Comparison of ENCODE assay signal across 15 cellular contexts in genomic region chr12:8181271-8181670, GRCh38. TPM values are rescaled to one million over a fixed set of nuclear protein-coding genes. Genes with fewer than 3 reads are reported as not detected.
DNase-seq lines count a peak whose midpoint lies in the region; ATAC-seq and TF ChIP-seq lines count a peak whose summit lies in the region.
"Not testable (repeated sequence)": the region's sequence is repeated elsewhere in the genome, so short reads cannot be mapped to it uniquely, and the experiment has no call there.
"Had no signal": no experiment of that assay in that cellular context is flagged by ENCODE, and none has a peak within 500 bp of the region (broad histone marks: within the 10 kb centered on the region; RNA-seq: fewer than 3 reads in every experiment).

No MANE protein-coding gene starts in this region.

- H3K4me2 ChIP-seq in osteoblast (ENCODE audit: insufficient read depth, low read length), result peak overlapping the region; percentile 63

- H3K27ac Mint-ChIP-seq in CD8-positive, alpha-beta T cell; activated CD4-positive, alpha-beta T cell treated with anti-CD3 and anti-CD28 coated beads, Interleukin-2, amount 10 ng/mL, durations not matched to agents 24 days and 14 days; activated naive CD4-positive, alpha-beta T cell treated with anti-CD3 and anti-CD28 coated beads for 36 hours: not testable (repeated sequence)
- H3K27ac Mint-ChIP-seq in IgD-negative memory B cell (peak overlapping the region in 1 of 3 donors; percentile 18), chondrocyte (ENCODE audit: unreplicated experiment) (peak overlapping the region; percentile 27), immature natural killer cell (peak overlapping the region in 4 of 6 donors; percentile 43 to 84 (median 76))

- intact Hi-C loops in CD8-positive, alpha-beta T cell (cut with DNase I, micrococcal nuclease), result loop anchor here (2.0 to 10.0 kb wide), 2 partner anchors 54 to 62 kb away; no protein-coding TSS in a partner anchor
- intact Hi-C loops in activated CD4-positive, alpha-beta T cell treated with anti-CD3 and anti-CD28 coated beads, Interleukin-2, amount 10 ng/mL, durations not matched to agents 24 days and 14 days (cut with micrococcal nuclease), result not testable (repeated sequence)
- intact Hi-C loops in activated naive CD4-positive, alpha-beta T cell treated with anti-CD3 and anti-CD28 coated beads for 36 hours (cut with micrococcal nuclease), result loop anchor here (2.0 to 10.0 kb wide), 2 partner anchors 56 to 146 kb away; partner anchors contain the start of gene FOXJ2
- intact Hi-C loops in tibial artery (cut with DNase I; ENCODE audit: low total_unique reads), result loop anchor here (5.0 kb wide), 1 partner anchor 74 kb away; no protein-coding TSS in a partner anchor

- H3K79me2 ChIP-seq in osteoblast (ENCODE audit: insufficient read depth, low read length), result not testable (repeated sequence)

- peak overlapping the region; percentile 68 for H3K4me3 Mint-ChIP-seq in CD8-positive, alpha-beta T cell
- H3K4me3 Mint-ChIP-seq in IgD-negative memory B cell (peak overlapping the region; percentile 0 to 90 (median 70)), chondrocyte (ENCODE audit: unreplicated experiment) (peak overlapping the region; percentile 73), immature natural killer cell (peak overlapping the region; percentile 64 to 81 (median 78))
- H3K4me3 Mint-ChIP-seq in activated CD4-positive, alpha-beta T cell treated with anti-CD3 and anti-CD28 coated beads, Interleukin-2, amount 10 ng/mL, durations not matched to agents 24 days and 14 days, result peak overlapping the region; percentile 81
- H3K4me3 Mint-ChIP-seq in activated naive CD4-positive, alpha-beta T cell treated with anti-CD3 and anti-CD28 coated beads for 36 hours, result peak overlapping the region; percentile 79

- not testable (repeated sequence) for TF ChIP-seq CTCF in CD8-positive, alpha-beta T cell (IDR thresholded peaks at IDR 0.05); chondrocyte (IDR thresholded peaks at IDR 0.05); osteoblast (IDR thresholded peaks at IDR 0.05; ENCODE audit: extremely low read depth, low read depth, low read length); tibial artery (IDR thresholded peaks at IDR 0.05)

- H2AFZ ChIP-seq in osteoblast (ENCODE audit: low read length), result not testable (repeated sequence)

- not testable (repeated sequence) for H3K4me3 ChIP-seq in CD8-positive, alpha-beta T cell (ENCODE audit: low read depth, low read length); osteoblast (ENCODE audit: insufficient read depth, low read length)
- H3K4me3 ChIP-seq in tibial artery, result peak overlapping the region; percentile 60 to 68

- not testable (repeated sequence) for H3K27ac ChIP-seq in CD8-positive, alpha-beta T cell (ENCODE audit: low read depth, low read length); osteoblast (ENCODE audit: low read depth, low read length)
- peak overlapping the region; percentile 83 to 90 for H3K27ac ChIP-seq in tibial artery

- not testable (repeated sequence) for H3K9me3 Mint-ChIP-seq in CD8-positive, alpha-beta T cell; IgD-negative memory B cell; activated CD4-positive, alpha-beta T cell treated with anti-CD3 and anti-CD28 coated beads, Interleukin-2, amount 10 ng/mL, durations not matched to agents 24 days and 14 days; activated naive CD4-positive, alpha-beta T cell treated with anti-CD3 and anti-CD28 coated beads for 36 hours; chondrocyte (ENCODE audit: low read depth); immature natural killer cell

- H3K27me3 Mint-ChIP-seq in CD8-positive, alpha-beta T cell (ENCODE audit: low read depth); IgD-negative memory B cell; activated CD4-positive, alpha-beta T cell treated with anti-CD3 and anti-CD28 coated beads, Interleukin-2, amount 10 ng/mL, durations not matched to agents 24 days and 14 days; activated naive CD4-positive, alpha-beta T cell treated with anti-CD3 and anti-CD28 coated beads for 36 hours (ENCODE audit: low read depth); chondrocyte (ENCODE audit: low read depth); immature natural killer cell (ENCODE audit: low read depth in 3 of 3): not testable (repeated sequence)

- DNase-seq in CD8-positive, alpha-beta T cell; activated CD4-positive, alpha-beta T cell treated with anti-CD3 and anti-CD28 coated beads, Interleukin-2, amount 10 ng/mL, durations not matched to agents 24 days and 14 days; chondrocyte (ENCODE audit: low spot score); immature natural killer cell; osteoblast (ENCODE audit: insufficient read length, low spot score, missing footprints); tibial artery: not testable (repeated sequence)
- peak; percentile 12 for DNase-seq in activated naive CD4-positive, alpha-beta T cell treated with anti-CD3 and anti-CD28 coated beads for 36 hours

- H3K36me3 Mint-ChIP-seq in CD8-positive, alpha-beta T cell; IgD-negative memory B cell; activated CD4-positive, alpha-beta T cell treated with anti-CD3 and anti-CD28 coated beads, Interleukin-2, amount 10 ng/mL, durations not matched to agents 24 days and 14 days (ENCODE audit: low read depth); activated naive CD4-positive, alpha-beta T cell treated with anti-CD3 and anti-CD28 coated beads for 36 hours (ENCODE audit: low read depth); chondrocyte (ENCODE audit: low read depth); immature natural killer cell: not testable (repeated sequence)

- CTCF ChIA-PET in CD8-positive, alpha-beta T cell (lab: Charles Lee), result not testable (repeated sequence)
- CTCF ChIA-PET in activated naive CD4-positive, alpha-beta T cell treated with anti-CD3 and anti-CD28 coated beads for 36 hours (lab: Charles Lee), result interaction anchor here (0.6 to 1.3 kb wide), 2 partner anchors 72 to 209 kb away, joined by 4 to 5 read pairs; no protein-coding TSS in a partner anchor

- H3K27me3 ChIP-seq in CD8-positive, alpha-beta T cell (ENCODE audit: insufficient read depth, low read length); osteoblast (ENCODE audit: insufficient read depth, low read length); tibial artery: not testable (repeated sequence)

- peaks cover 13% of the 10 kb centered on the region for H3K4me1 Mint-ChIP-seq in CD8-positive, alpha-beta T cell (ENCODE audit: low read depth)
- H3K4me1 Mint-ChIP-seq in IgD-negative memory B cell, result not testable (repeated sequence)
- H3K4me1 Mint-ChIP-seq in activated CD4-positive, alpha-beta T cell treated with anti-CD3 and anti-CD28 coated beads, Interleukin-2, amount 10 ng/mL, durations not matched to agents 24 days and 14 days, result peaks cover 12% of the 10 kb centered on the region
- peaks cover 15% of the 10 kb centered on the region for H3K4me1 Mint-ChIP-seq in activated naive CD4-positive, alpha-beta T cell treated with anti-CD3 and anti-CD28 coated beads for 36 hours (ENCODE audit: low read depth)
- peaks cover 16% of the 10 kb centered on the region for H3K4me1 Mint-ChIP-seq in chondrocyte (ENCODE audit: low read depth)
- peaks cover 12 to 13% of the 10 kb centered on the region in 2 donors for H3K4me1 Mint-ChIP-seq in immature natural killer cell

- not testable (repeated sequence) for H4K20me1 ChIP-seq in osteoblast (ENCODE audit: insufficient read depth, low read length)

- H3K36me3 ChIP-seq in CD8-positive, alpha-beta T cell (ENCODE audit: insufficient read depth, low read length); osteoblast (ENCODE audit: insufficient read depth, low read length); tibial artery: not testable (repeated sequence)

- POLR2A ChIA-PET in CD8-positive, alpha-beta T cell (lab: Charles Lee), result not testable (repeated sequence)

- not testable (repeated sequence) for H3K4me1 ChIP-seq in CD8-positive, alpha-beta T cell (ENCODE audit: insufficient read depth, low read length); osteoblast (ENCODE audit: insufficient read depth, low read length)
- peaks cover 0 to 13% (median 7%) of the 10 kb centered on the region in 4 donors for H3K4me1 ChIP-seq in tibial artery

- not testable (repeated sequence) for H3K9me3 ChIP-seq in CD8-positive, alpha-beta T cell (ENCODE audit: low read length); osteoblast (ENCODE audit: low read depth, low read length); tibial artery

- ATAC-seq in CD8-positive, alpha-beta T cell, result not testable (repeated sequence)

RNA-seq across cellular contexts. Expression of gene ZNF705A, which starts 24.5 kb away (rescaled TPM):
- total RNA-seq in CD8-positive, alpha-beta T cell, result not detected
- polyA plus RNA-seq in IgD-negative memory B cell (not detected), immature natural killer cell (not detected)
- not detected in 2 replicates for total RNA-seq in activated CD4-positive, alpha-beta T cell treated with anti-CD3 and anti-CD28 coated beads, Interleukin-2, amount 10 ng/mL, durations not matched to agents 24 days and 14 days
- total RNA-seq in activated naive CD4-positive, alpha-beta T cell treated with anti-CD3 and anti-CD28 coated beads for 36 hours, result not detected
- total RNA-seq in chondrocyte (not detected in 3 replicates), osteoblast (not detected in 2 replicates)
- total RNA-seq: adrenal gland, glomerular endothelial cell, GM12878, kidney epithelial cell, mucosa of gallbladder had no signal
- polyA plus RNA-seq: adrenal gland, spleen had no signal

RNA-seq across cellular contexts. Expression of gene FAM90A1, which starts 46.1 kb away (rescaled TPM):
- total RNA-seq in CD8-positive, alpha-beta T cell, result under 1 TPM in 1 of 2 experiments, not detected in 1; 0.17 TPM
- not detected for polyA plus RNA-seq in IgD-negative memory B cell
- total RNA-seq in activated CD4-positive, alpha-beta T cell treated with anti-CD3 and anti-CD28 coated beads, Interleukin-2, amount 10 ng/mL, durations not matched to agents 24 days and 14 days, result 0.14 and 0.31 TPM in 2 replicates
- under 1 TPM; 0.21 to 0.30 TPM for total RNA-seq in activated naive CD4-positive, alpha-beta T cell treated with anti-CD3 and anti-CD28 coated beads for 36 hours
- not detected in 3 replicates for total RNA-seq in chondrocyte
- under 1 TPM in 1 of 3 donors, not detected in 2; 0.09 TPM for polyA plus RNA-seq in immature natural killer cell
- not detected in 2 replicates for total RNA-seq in osteoblast
- total RNA-seq: omental fat pad had no signal

RNA-seq across cellular contexts. Expression of gene CLEC4A, which starts 57.9 kb away (rescaled TPM):
- under 1 TPM; 0.75 to 0.81 TPM for total RNA-seq in CD8-positive, alpha-beta T cell
- polyA plus RNA-seq in IgD-negative memory B cell (6.9 TPM), immature natural killer cell (10 to 100 TPM in 2 of 3 donors, 1 to 10 TPM in 1; 1.6 to 15.4 (median 10.5) TPM)
- 0.97 and 1.5 TPM in 2 replicates for total RNA-seq in activated CD4-positive, alpha-beta T cell treated with anti-CD3 and anti-CD28 coated beads, Interleukin-2, amount 10 ng/mL, durations not matched to agents 24 days and 14 days
- total RNA-seq in activated naive CD4-positive, alpha-beta T cell treated with anti-CD3 and anti-CD28 coated beads for 36 hours, result 1 to 10 TPM; 1.2 TPM
- total RNA-seq in chondrocyte (0.65 to 1.1 TPM (median 0.99 TPM) in 3 replicates), osteoblast (0.29 and 0.72 TPM in 2 replicates)
- total RNA-seq: glomerular endothelial cell had no signal
